Comparison of ENCODE assay signal across 8 cellular contexts in the genomic region with DNA sequence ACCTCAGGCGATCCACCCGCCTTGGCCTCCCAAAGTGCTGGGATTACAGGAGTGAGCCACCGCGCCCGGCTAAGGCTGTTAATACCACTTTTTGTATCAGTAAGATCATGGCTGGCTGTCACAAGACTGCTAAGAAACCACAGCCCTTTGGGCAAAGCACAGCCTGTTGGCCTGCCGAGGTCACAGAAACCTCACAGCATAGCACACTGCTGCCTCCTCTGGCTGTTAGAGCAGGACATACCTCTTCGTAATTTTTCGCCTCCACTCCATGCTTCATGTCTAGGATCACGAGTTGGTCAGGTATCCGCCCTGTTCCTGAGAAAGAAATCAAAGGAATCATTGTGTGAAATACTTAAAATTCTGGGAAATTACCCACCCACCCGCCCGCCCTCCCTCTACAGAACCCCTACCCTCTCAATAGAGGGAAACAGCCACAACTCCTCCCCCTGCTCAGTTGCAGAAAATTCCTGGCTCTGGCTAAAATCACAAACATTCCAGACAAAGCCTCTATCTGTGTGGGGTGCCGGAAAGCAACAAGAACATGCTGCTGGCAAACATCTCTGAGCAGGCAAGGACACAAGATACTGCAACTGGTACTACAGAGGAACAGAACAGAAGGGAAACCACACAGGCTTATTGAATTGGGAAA. TPM values are rescaled to one million over a fixed set of nuclear protein-coding genes. Genes with fewer than 3 reads are reported as not detected.
DNase-seq lines count a peak whose midpoint lies in the region; ATAC-seq, FAIRE-seq and TF ChIP-seq lines count a peak whose summit lies in the region.

No MANE protein-coding gene starts in this region.

- WGBS in right lobe of liver (ENCODE audit: insufficient coverage, low coverage, low lambda C conversion rate, missing lambda C conversion rate) = 54% methylated on average over 12 of the region's 13 CpGs

- peaks cover 16% of the 10 kb centered on the region in 2 donors for H3K4me1 ChIP-seq in duodenal mucosa (ENCODE audit: control insufficient read depth in 1 of 2, insufficient read depth in 2 of 2, low read length in 2 of 2)
- peaks cover 0 to 19% (median 4%) of the 10 kb centered on the region in 4 donors for H3K4me1 ChIP-seq in right lobe of liver

- peak overlapping the region in 1 of 2 donors; percentile 7 for H3K9ac ChIP-seq in duodenal mucosa (ENCODE audit: low read depth in 1 of 2, low read length in 2 of 2)

- TF ChIP-seq CTCF in AG10803 (conservative IDR thresholded peaks at IDR 0.05; ENCODE audit: low read length) (peak; percentile 53), right lobe of liver (IDR thresholded peaks at IDR 0.05) (peak; percentile 13 to 29 (median 22)), D721Med (IDR thresholded peaks at IDR 0.05; ENCODE audit: insufficient read depth, missing control alignments) (no peak)

- intact Hi-C loops in right lobe of liver (cut with DNase I) = no loop called here

- H3K27ac ChIP-seq in duodenal mucosa (ENCODE audit: low read depth, low read length) (peak overlapping the region; percentile 65), right lobe of liver (peak overlapping the region; percentile 9 to 39 (median 32))

- FAIRE-seq in D721Med (lab: Jason Lieb, UNC) = no peak

- no peak for TF ChIP-seq POLR2A in right lobe of liver (IDR thresholded peaks at IDR 0.05)

- peak; percentile 88 for DNase-seq in AG10803 (ENCODE audit: low read depth)
- peak; percentile 93 for DNase-seq in MV-4-11 (lab: John Stamatoyannopoulos, UW)
- DNase-seq in right lobe of liver = peak in 2 of 3 donors; percentile 42 to 58
- peak; percentile 86 for DNase-seq in stromal cell of bone marrow (ENCODE audit: low read depth)
- DNase-seq in activated effector memory CD4-positive, alpha-beta T cell treated with anti-CD3 and anti-CD28 coated beads, Interleukin-2, amount 50 U/mL, for 16 hours = no peak
- no peak for DNase-seq in D721Med (ENCODE audit: insufficient read length, low spot score)
- DNase-seq in COR-L47 (lab: John Stamatoyannopoulos, UW) = no peak

- H3K4me3 ChIP-seq in AG10803 (ENCODE audit: low read length) = no peak overlapping the region
- no peak overlapping the region for H3K4me3 ChIP-seq in duodenal mucosa (ENCODE audit: low read depth in 1 of 2, low read length in 2 of 2)
- H3K4me3 ChIP-seq in right lobe of liver = no peak overlapping the region

- H3K9me3 ChIP-seq in duodenal mucosa (ENCODE audit: control insufficient read depth in 1 of 2, low read length in 2 of 2) (no peaks in the 10 kb centered on the region), right lobe of liver (no peaks in the 10 kb centered on the region)

- ATAC-seq in right lobe of liver = peak; percentile 62 to 79 (median 66)

- H3K27me3 ChIP-seq in duodenal mucosa (ENCODE audit: control insufficient read depth in 1 of 2, insufficient read depth in 2 of 2, low read length in 2 of 2) (no peaks in the 10 kb centered on the region), right lobe of liver (no peaks in the 10 kb centered on the region)

- H3K36me3 ChIP-seq in duodenal mucosa (ENCODE audit: control insufficient read depth in 1 of 2, insufficient read depth in 2 of 2, low read length in 2 of 2) (peaks cover 6 to 46% of the 10 kb centered on the region in 2 donors), right lobe of liver (peaks cover 0 to 14% (median 6%) of the 10 kb centered on the region in 4 donors)

RNA-seq across cellular contexts. Expression of a gene that starts 20.7 kb away (rescaled TPM):
- total RNA-seq in right lobe of liver = 10 to 100 TPM; 22.2 to 56.8 (median 39.6) TPM

RNA-seq across cellular contexts. Expression of a gene that starts 28.9 kb away (rescaled TPM):
- total RNA-seq in right lobe of liver = 100 to 1,000 TPM; 205 to 296 (median 279) TPM

Comparison
In these comparisons a context has a peak if more than half of its experiments do, and no peak if none do; other contexts are left out.
1. DNase-seq: peak in AG10803 (single experiment), MV-4-11 (single experiment), right lobe of liver (2 of 3) and stromal cell of bone marrow (single experiment); none in activated effector memory CD4-positive, alpha-beta T cell treated with anti-CD3 and anti-CD28 coated beads, Interleukin-2, amount 50 U/mL, for 16 hours (single experiment), D721Med (single experiment) and COR-L47 (single experiment).